Comparison of ENCODE assay signal across 36 cellular contexts in genomic region chr1:222946436-222946835, GRCh38.
"Had no signal": no experiment of that assay in that cellular context is flagged by ENCODE, and none has a peak within 500 bp of the region (broad histone marks: within the 10 kb centered on the region; RNA-seq: fewer than 3 reads in every experiment).

No MANE protein-coding gene starts in this region.

- H3K27ac Mint-ChIP-seq: activated CD4-positive, alpha-beta memory T cell treated with anti-CD3 and anti-CD28 coated beads, Interleukin-2, amount 10 ng/mL, durations not matched to agents 7 days and 5 days; activated CD4-positive, alpha-beta T cell treated with anti-CD3 and anti-CD28 coated beads for 36 hours; activated CD4-positive, alpha-beta T cell treated with anti-CD3 and anti-CD28 coated beads, Interleukin-2, amount 10 ng/mL, durations not matched to agents 7 days and 5 days; activated CD8-positive, alpha-beta memory T cell treated with anti-CD3 and anti-CD28 coated beads, Interleukin-2, amount 10 ng/mL, durations not matched to agents 7 days and 5 days; activated CD8-positive, alpha-beta T cell treated with anti-CD3 and anti-CD28 coated beads, Interleukin-2, amount 10 ng/mL, durations not matched to agents 7 days and 5 days; activated naive CD4-positive, alpha-beta T cell treated with anti-CD3 and anti-CD28 coated beads, Interleukin-2, amount 10 ng/mL, durations not matched to agents 7 days and 5 days; activated naive CD4-positive, alpha-beta T cell treated with anti-CD3 and anti-CD28 coated beads, Interleukin-2, amount 50 U/mL, for 24 hours; activated naive CD8-positive, alpha-beta T cell; activated naive CD8-positive, alpha-beta T cell treated with anti-CD3 and anti-CD28 coated beads, Interleukin-2, amount 10 ng/mL, durations not matched to agents 7 days and 5 days; activated naive CD8-positive, alpha-beta T cell treated with anti-CD3 and anti-CD28 coated beads, Interleukin-2, amount 50 U/mL, for 24 hours; activated T-cell treated with anti-CD3 and anti-CD28 coated beads, Interleukin-2, amount 50 U/mL, for 24 hours; activated T-helper 2 cell treated with anti-CD3 and anti-CD28 coated beads, Interferon-gamma antibody, Interleukin-2, Interleukin-4, amounts not matched to agents 10 μg/mL and 5 μg/mL and 100 μg/mL, durations not matched to agents 14 hours and 24 hours and 36 hours; brain; T-helper 17 cell; T-helper 2 cell treated with Interferon-gamma antibody and Interleukin-4, amounts not matched to agents 5 μg/mL and 100 μg/mL, for 36 hours; WTC11 had no signal

- ATAC-seq: activated CD4-positive, alpha-beta T cell treated with anti-CD3 and anti-CD28 coated beads for 36 hours; activated CD4-positive, CD25-positive, alpha-beta regulatory T cell treated with anti-CD3 and anti-CD28 coated beads, Interleukin-2, amount 50 U/mL, for 24 hours; activated CD8-positive, alpha-beta memory T cell treated with anti-CD3 and anti-CD28 coated beads, Interleukin-2, amount 10 ng/mL, durations not matched to agents 7 days and 5 days; activated CD8-positive, alpha-beta T cell treated with anti-CD3 and anti-CD28 coated beads, Interleukin-2, amount 10 ng/mL, durations not matched to agents 7 days and 5 days; activated naive CD8-positive, alpha-beta T cell treated with anti-CD3 and anti-CD28 coated beads, Interleukin-2, amount 50 U/mL, for 24 hours; T-helper 17 cell had no signal

- H3K27me3 Mint-ChIP-seq: activated CD4-positive, alpha-beta memory T cell treated with anti-CD3 and anti-CD28 coated beads, Interleukin-2, amount 10 ng/mL, durations not matched to agents 7 days and 5 days; activated CD4-positive, alpha-beta T cell treated with anti-CD3 and anti-CD28 coated beads for 36 hours; activated CD4-positive, alpha-beta T cell treated with anti-CD3 and anti-CD28 coated beads, Interleukin-2, amount 10 ng/mL, durations not matched to agents 7 days and 5 days; activated CD8-positive, alpha-beta memory T cell treated with anti-CD3 and anti-CD28 coated beads, Interleukin-2, amount 10 ng/mL, durations not matched to agents 7 days and 5 days; activated naive CD4-positive, alpha-beta T cell treated with anti-CD3 and anti-CD28 coated beads, Interleukin-2, amount 10 ng/mL, durations not matched to agents 7 days and 5 days; activated naive CD4-positive, alpha-beta T cell treated with anti-CD3 and anti-CD28 coated beads, Interleukin-2, amount 50 U/mL, for 24 hours; activated naive CD8-positive, alpha-beta T cell; activated naive CD8-positive, alpha-beta T cell treated with anti-CD3 and anti-CD28 coated beads, Interleukin-2, amount 10 ng/mL, durations not matched to agents 7 days and 5 days; activated naive CD8-positive, alpha-beta T cell treated with anti-CD3 and anti-CD28 coated beads, Interleukin-2, amount 50 U/mL, for 24 hours; activated T-cell treated with anti-CD3 and anti-CD28 coated beads, Interleukin-2, amount 50 U/mL, for 24 hours; brain; central memory CD8-positive, alpha-beta T cell; T-helper 17 cell had no signal

- H3K9me3 ChIP-seq: ascending aorta had no signal

- DNase-seq: activated CD4-positive, alpha-beta memory T cell treated with anti-CD3 and anti-CD28 coated beads, Interleukin-2, amount 10 ng/mL, durations not matched to agents 7 days and 5 days; activated CD4-positive, alpha-beta T cell treated with anti-CD3 and anti-CD28 coated beads for 1 hour; activated CD4-positive, alpha-beta T cell treated with anti-CD3 and anti-CD28 coated beads for 36 hours; activated CD4-positive, alpha-beta T cell treated with anti-CD3 and anti-CD28 coated beads for 48 hours; activated CD4-positive, alpha-beta T cell treated with anti-CD3 and anti-CD28 coated beads, Interleukin-2, amount 10 ng/mL, durations not matched to agents 7 days and 5 days; activated CD4-positive, alpha-beta T cell treated with anti-CD3 and anti-CD28 coated beads, Interleukin-2, amount 50 U/mL, for 48 hours; activated CD4-positive, CD25-positive, alpha-beta regulatory T cell; activated CD8-positive, alpha-beta memory T cell treated with anti-CD3 and anti-CD28 coated beads for 24 hours; activated CD8-positive, alpha-beta memory T cell treated with anti-CD3 and anti-CD28 coated beads, Interleukin-2, amount 10 ng/mL, durations not matched to agents 7 days and 5 days; activated CD8-positive, alpha-beta memory T cell treated with anti-CD3 and anti-CD28 coated beads, Interleukin-2, amount 50 U/mL, for 48 hours; activated CD8-positive, alpha-beta T cell treated with anti-CD3 and anti-CD28 coated beads, Interleukin-2, amount 10 ng/mL, durations not matched to agents 7 days and 5 days; activated effector memory CD4-positive, alpha-beta T cell treated with Interleukin-2 at 50 U/mL for 16 hours; activated gamma-delta T cell; activated naive CD4-positive, alpha-beta T cell treated with anti-CD3 and anti-CD28 coated beads, Interleukin-2, amount 10 ng/mL, durations not matched to agents 7 days and 5 days; activated naive CD4-positive, alpha-beta T cell treated with Interleukin-2 at 50 U/mL for 16 hours; activated naive CD8-positive, alpha-beta T cell treated with anti-CD3 and anti-CD28 coated beads, Interleukin-2, amount 10 ng/mL, durations not matched to agents 7 days and 5 days; activated naive CD8-positive, alpha-beta T cell treated with anti-CD3 and anti-CD28 coated beads, Interleukin-2, amount 50 U/mL, for 24 hours; activated T-cell treated with anti-CD3 and anti-CD28 coated beads, Interleukin-2, amount 50 U/mL, for 24 hours; activated T-cell treated with anti-CD3 and anti-CD28 coated beads, Interleukin-2, amount 50 U/mL, for 48 hours; amygdala; anterior cingulate cortex; caudate nucleus; cerebellar nuclear complex; T-helper 17 cell; T-helper 9 cell; WERI-Rb-1 had no signal

- H3K36me3 ChIP-seq: ascending aorta, cardiac muscle cell, WERI-Rb-1 had no signal

- H3K36me3 Mint-ChIP-seq: activated CD8-positive, alpha-beta memory T cell treated with anti-CD3 and anti-CD28 coated beads, Interleukin-2, amount 10 ng/mL, durations not matched to agents 7 days and 5 days; activated naive CD4-positive, alpha-beta T cell treated with anti-CD3 and anti-CD28 coated beads, Interleukin-2, amount 10 ng/mL, durations not matched to agents 7 days and 5 days; WTC11 had no signal

- H3K4me3 ChIP-seq: ascending aorta, cardiac muscle cell had no signal

- H3K4me1 ChIP-seq: ascending aorta had no signal

- H3K27ac ChIP-seq: ascending aorta, cardiac muscle cell, WERI-Rb-1 had no signal

- H3K4me1 Mint-ChIP-seq: activated CD4-positive, alpha-beta memory T cell treated with anti-CD3 and anti-CD28 coated beads, Interleukin-2, amount 10 ng/mL, durations not matched to agents 7 days and 5 days; activated CD4-positive, alpha-beta T cell treated with anti-CD3 and anti-CD28 coated beads for 36 hours; activated CD4-positive, alpha-beta T cell treated with anti-CD3 and anti-CD28 coated beads, Interleukin-2, amount 10 ng/mL, durations not matched to agents 7 days and 5 days; activated CD8-positive, alpha-beta memory T cell treated with anti-CD3 and anti-CD28 coated beads, Interleukin-2, amount 10 ng/mL, durations not matched to agents 7 days and 5 days; activated naive CD4-positive, alpha-beta T cell treated with anti-CD3 and anti-CD28 coated beads, Interleukin-2, amount 10 ng/mL, durations not matched to agents 7 days and 5 days; activated naive CD4-positive, alpha-beta T cell treated with anti-CD3 and anti-CD28 coated beads, Interleukin-2, amount 50 U/mL, for 24 hours; activated naive CD8-positive, alpha-beta T cell treated with anti-CD3 and anti-CD28 coated beads, Interleukin-2, amount 10 ng/mL, durations not matched to agents 7 days and 5 days; central memory CD8-positive, alpha-beta T cell had no signal

- H3K9me3 Mint-ChIP-seq: activated CD4-positive, alpha-beta memory T cell treated with anti-CD3 and anti-CD28 coated beads, Interleukin-2, amount 10 ng/mL, durations not matched to agents 7 days and 5 days; activated CD4-positive, alpha-beta T cell treated with anti-CD3 and anti-CD28 coated beads, Interleukin-2, amount 10 ng/mL, durations not matched to agents 7 days and 5 days; activated naive CD4-positive, alpha-beta T cell treated with anti-CD3 and anti-CD28 coated beads, Interleukin-2, amount 10 ng/mL, durations not matched to agents 7 days and 5 days; activated naive CD4-positive, alpha-beta T cell treated with anti-CD3 and anti-CD28 coated beads, Interleukin-2, amount 50 U/mL, for 24 hours; activated naive CD8-positive, alpha-beta T cell treated with anti-CD3 and anti-CD28 coated beads, Interleukin-2, amount 10 ng/mL, durations not matched to agents 7 days and 5 days; activated naive CD8-positive, alpha-beta T cell treated with anti-CD3 and anti-CD28 coated beads, Interleukin-2, amount 50 U/mL, for 24 hours; activated T-cell treated with anti-CD3 and anti-CD28 coated beads, Interleukin-2, amount 50 U/mL, for 24 hours; activated T-helper 2 cell treated with anti-CD3 and anti-CD28 coated beads, Interferon-gamma antibody, Interleukin-2, Interleukin-4, amounts not matched to agents 10 μg/mL and 5 μg/mL and 100 μg/mL, durations not matched to agents 14 hours and 24 hours and 36 hours; brain; central memory CD8-positive, alpha-beta T cell; T-helper 2 cell treated with Interferon-gamma antibody and Interleukin-4, amounts not matched to agents 5 μg/mL and 100 μg/mL, for 36 hours; WTC11 had no signal

- H3K27me3 ChIP-seq: ascending aorta, cardiac muscle cell had no signal

- H3K4me3 Mint-ChIP-seq: activated CD4-positive, alpha-beta memory T cell treated with anti-CD3 and anti-CD28 coated beads, Interleukin-2, amount 10 ng/mL, durations not matched to agents 7 days and 5 days; activated CD4-positive, alpha-beta T cell treated with anti-CD3 and anti-CD28 coated beads for 36 hours; activated CD4-positive, alpha-beta T cell treated with anti-CD3 and anti-CD28 coated beads, Interleukin-2, amount 10 ng/mL, durations not matched to agents 7 days and 5 days; activated CD8-positive, alpha-beta memory T cell treated with anti-CD3 and anti-CD28 coated beads, Interleukin-2, amount 10 ng/mL, durations not matched to agents 7 days and 5 days; activated CD8-positive, alpha-beta T cell treated with anti-CD3 and anti-CD28 coated beads, Interleukin-2, amount 10 ng/mL, durations not matched to agents 7 days and 5 days; activated naive CD4-positive, alpha-beta T cell treated with anti-CD3 and anti-CD28 coated beads, Interleukin-2, amount 10 ng/mL, durations not matched to agents 7 days and 5 days; activated naive CD4-positive, alpha-beta T cell treated with anti-CD3 and anti-CD28 coated beads, Interleukin-2, amount 50 U/mL, for 24 hours; activated naive CD8-positive, alpha-beta T cell; activated naive CD8-positive, alpha-beta T cell treated with anti-CD3 and anti-CD28 coated beads, Interleukin-2, amount 10 ng/mL, durations not matched to agents 7 days and 5 days; activated naive CD8-positive, alpha-beta T cell treated with anti-CD3 and anti-CD28 coated beads, Interleukin-2, amount 50 U/mL, for 24 hours; activated T-cell treated with anti-CD3 and anti-CD28 coated beads, Interleukin-2, amount 50 U/mL, for 24 hours; brain; central memory CD8-positive, alpha-beta T cell; T-helper 17 cell; T-helper 2 cell treated with Interferon-gamma antibody and Interleukin-4, amounts not matched to agents 5 μg/mL and 100 μg/mL, for 36 hours; WTC11 had no signal
